ENCODE assay signal across 15 cellular contexts in the genomic region with DNA sequence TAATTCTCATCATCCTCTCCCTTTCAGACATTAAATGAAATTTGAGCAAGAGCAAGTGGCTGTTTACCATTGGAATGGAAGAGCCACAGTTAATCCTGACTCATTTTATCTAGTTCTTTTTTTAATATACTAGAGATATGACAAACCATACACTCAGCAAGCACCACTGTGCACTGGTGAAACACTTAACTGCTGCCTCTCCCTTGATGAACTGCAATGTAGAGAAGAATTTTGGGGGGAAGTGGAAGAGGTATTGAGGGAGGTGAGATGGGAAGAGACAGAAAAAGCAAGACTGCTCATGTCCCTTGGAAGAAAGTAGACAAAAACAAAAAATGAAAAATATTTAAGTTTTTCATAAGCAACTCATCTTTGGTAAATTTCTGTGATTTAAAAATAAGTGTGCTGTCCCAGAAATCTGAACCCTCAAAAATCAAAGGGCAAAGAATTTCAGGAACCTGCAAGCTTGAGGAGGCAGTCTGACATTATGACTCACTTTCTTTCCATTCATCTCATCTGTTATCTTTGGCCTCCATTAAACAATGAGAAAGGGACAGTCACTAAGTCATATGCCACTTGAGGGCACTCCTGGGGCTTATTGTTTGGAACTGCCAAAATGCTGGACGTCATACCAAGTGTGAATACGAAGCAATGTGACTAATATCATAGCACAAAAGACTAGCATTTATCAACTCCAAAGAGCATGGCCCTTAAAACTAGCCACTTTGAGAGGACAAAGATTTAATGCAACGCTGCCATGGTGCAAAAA.
DNase-seq lines count a peak whose midpoint lies in the region; ATAC-seq, FAIRE-seq and TF ChIP-seq lines count a peak whose summit lies in the region.
"Had no signal": no experiment of that assay in that cellular context is flagged by ENCODE, and none has a peak within 500 bp of the region (broad histone marks: within the 10 kb centered on the region; RNA-seq: fewer than 3 reads in every experiment).

No MANE protein-coding gene starts in this region.

- RAD21 ChIA-PET in GM12878 (lab: Charles Lee; ENCODE audit: unreplicated experiment) = no interaction called here

- in situ Hi-C loops in HAP-1 (cut with MboI; ENCODE audit: low sequenced_read_pairs) (no loop called here), GM12878 (cut with MboI) (no loop called here)

- no peak overlapping the region for H3K9ac ChIP-seq in GM12878 (ENCODE audit: control insufficient read depth, insufficient read depth, low read length)
- H3K9ac ChIP-seq in mesenchymal stem cell (ENCODE audit: low read length) = no peak overlapping the region

- H3K9me3 ChIP-seq in HAP-1 (no peaks in the 10 kb centered on the region), GM12878 (replicated peaks; ENCODE audit: control insufficient read depth, insufficient read depth, low read length) (no peaks in the 10 kb centered on the region), mesenchymal stem cell (ENCODE audit: control insufficient read depth, low read length) (no peaks in the 10 kb centered on the region), gastroesophageal sphincter (no peaks in the 10 kb centered on the region)

- H2BK12ac ChIP-seq in mesenchymal stem cell (ENCODE audit: low read length in 2 of 2) = no peak overlapping the region

- no peak for FAIRE-seq in GM12878 (lab: Jason Lieb, UNC)
- FAIRE-seq: GM12891 had no signal

- H3K27me3 ChIP-seq in HAP-1 (ENCODE audit: low read depth) = no peaks in the 10 kb centered on the region
- H3K27me3 ChIP-seq in GM12878 (replicated peaks in 1 of 2; ENCODE audit: control insufficient read depth in 2 of 2, insufficient read depth in 2 of 2, low read length in 1 of 2) = no peaks in the 10 kb centered on the region
- no peaks in the 10 kb centered on the region for H3K27me3 ChIP-seq in mesenchymal stem cell (ENCODE audit: control insufficient read depth in 1 of 2, insufficient read depth in 1 of 2, low read length in 2 of 2)
- H3K27me3 ChIP-seq in gastroesophageal sphincter = no peaks in the 10 kb centered on the region
- H3K27me3 ChIP-seq: cardiac muscle cell had no signal

- no peaks in the 10 kb centered on the region for H3K79me2 ChIP-seq in GM12878 (ENCODE audit: control insufficient read depth, insufficient read depth, low read length)

- H4K91ac ChIP-seq in mesenchymal stem cell (ENCODE audit: low read length) = no peak overlapping the region

- peak; percentile 5 for DNase-seq in CD1c-positive myeloid dendritic cell (ENCODE audit: extremely low spot score)
- DNase-seq in HAP-1 (ENCODE audit: low spot score in 2 of 2) = peak; percentile 15 to 42
- DNase-seq in GM12878 (ENCODE audit: low read depth, low spot score) = no peak
- no peak for DNase-seq in mesenchymal stem cell
- no peak for DNase-seq in islet precursor cell
- no peak for DNase-seq in NCI-H2081 (lab: John Stamatoyannopoulos, UW)
- DNase-seq: Calu3, mammary epithelial cell, NCI-H1092 treated with DMSO at 0.1 percent for 48 hours, right cardiac atrium had no signal

- H3K36me3 ChIP-seq in HAP-1 (replicated peaks) = no peaks in the 10 kb centered on the region
- no peaks in the 10 kb centered on the region for H3K36me3 ChIP-seq in GM12878 (ENCODE audit: control insufficient read depth in 2 of 2, insufficient read depth in 2 of 2, low read length in 1 of 2)
- no peaks in the 10 kb centered on the region for H3K36me3 ChIP-seq in mesenchymal stem cell (ENCODE audit: control insufficient read depth in 1 of 2, insufficient read depth in 2 of 2, low read depth in 1 of 2, low read length in 2 of 2)
- H3K36me3 ChIP-seq in gastroesophageal sphincter = no peaks in the 10 kb centered on the region
- H3K36me3 ChIP-seq: cardiac muscle cell had no signal

- H2BK15ac ChIP-seq in mesenchymal stem cell (ENCODE audit: low read depth, poor library complexity, severe bottlenecking) = no peak overlapping the region

- no peaks in the 10 kb centered on the region for H3K79me1 ChIP-seq in mesenchymal stem cell (replicated peaks; ENCODE audit: low read length, poor library complexity, severe bottlenecking)

- TF ChIP-seq EP300 in GM12878 (IDR thresholded peaks at IDR 0.05; ENCODE audit: borderline replicate concordance in 1 of 2, control insufficient read depth in 1 of 2, low read depth in 2 of 2, low read length in 2 of 2) = no peak
- no peak for TF ChIP-seq EP300 in gastroesophageal sphincter (IDR thresholded peaks at IDR 0.05)

- CTCF ChIA-PET in GM12878 (lab: Yijun Ruan, JAX) = no interaction called here

- no peak overlapping the region for H3K18ac ChIP-seq in mesenchymal stem cell (ENCODE audit: low read depth in 1 of 2, low read length in 2 of 2)

- H2AFZ ChIP-seq in GM12878 (ENCODE audit: control insufficient read depth, low read depth, low read length) (no peak overlapping the region), mesenchymal stem cell (ENCODE audit: low read depth, low read length) (no peak overlapping the region)

- H3K4me3 ChIP-seq in HAP-1 (no peak overlapping the region), GM12878 (no peak overlapping the region), mesenchymal stem cell (ENCODE audit: insufficient read depth in 1 of 2, low read depth in 1 of 2, low read length in 2 of 2) (no peak overlapping the region), gastroesophageal sphincter (no peak overlapping the region)
- H3K4me3 ChIP-seq: cardiac muscle cell had no signal

- no peak overlapping the region for H3K27ac ChIP-seq in GM12878 (ENCODE audit: control insufficient read depth, insufficient read depth)
- H3K27ac ChIP-seq in mesenchymal stem cell (ENCODE audit: low read length, poor library complexity, severe bottlenecking) = peak overlapping the region; percentile 97
- no peak overlapping the region for H3K27ac ChIP-seq in gastroesophageal sphincter
- H3K27ac ChIP-seq: cardiac muscle cell, HL-60 had no signal

- H3K14ac ChIP-seq in mesenchymal stem cell (ENCODE audit: low read length in 2 of 2) = no peak overlapping the region

- H2BK120ac ChIP-seq in mesenchymal stem cell (ENCODE audit: low read depth, low read length) = no peak overlapping the region

- no peak overlapping the region for H4K8ac ChIP-seq in mesenchymal stem cell (ENCODE audit: low read length)

- no peaks in the 10 kb centered on the region for H4K20me1 ChIP-seq in GM12878 (ENCODE audit: control insufficient read depth, insufficient read depth)

- intact Hi-C loops in GM12878 (cut with micrococcal nuclease; ENCODE audit: unreplicated experiment) = no loop called here

- no peak overlapping the region for H2BK5ac ChIP-seq in mesenchymal stem cell (ENCODE audit: low read depth, low read length, poor library complexity, severe bottlenecking)

- H3K4me1 ChIP-seq in HAP-1 (no peaks in the 10 kb centered on the region; the same call in 1 of the 2 replicates), GM12878 (ENCODE audit: control insufficient read depth, insufficient read depth, low read length) (no peaks in the 10 kb centered on the region), mesenchymal stem cell (ENCODE audit: control insufficient read depth, insufficient read depth, low read depth, low read length) (peaks cover 6% of the 10 kb centered on the region), gastroesophageal sphincter (no peaks in the 10 kb centered on the region)

- H2AK5ac ChIP-seq in mesenchymal stem cell (ENCODE audit: low read length, severe bottlenecking) = peak overlapping the region; percentile 88

- no peak overlapping the region for H3K4ac ChIP-seq in mesenchymal stem cell (ENCODE audit: low read depth in 1 of 2, low read length in 2 of 2)

- no TSS peak for BruUV-seq in GM12878 (replicated peaks; lab: Mats Ljungman, UMichigan)

- no peak overlapping the region for H3K23ac ChIP-seq in mesenchymal stem cell (ENCODE audit: low read length in 2 of 2)

- 6% methylated on average over 3 of the region's 3 CpGs for WGBS in GM12878 (ENCODE audit: insufficient coverage, insufficient replicate concordance, low lambda C conversion rate, missing lambda C conversion rate)
- WGBS in mesenchymal stem cell = 70% methylated on average over 3 of the region's 3 CpGs
- 51 to 67% methylated on average over 3 of the region's 3 CpGs for WGBS in gastroesophageal sphincter (ENCODE audit: low coverage in 1 of 2), 2 donors

- no peak for TF ChIP-seq CTCF in GM12878 (IDR thresholded peaks at IDR 0.05 in 2 of 3, conservative IDR thresholded peaks at IDR 0.05 in 1 of 3; ENCODE audit: control insufficient read depth in 2 of 3, extremely low read depth in 1 of 3, insufficient read depth in 1 of 3, low read depth in 3 of 3, low read length in 3 of 3)
- no peak for TF ChIP-seq CTCF in gastroesophageal sphincter (IDR thresholded peaks at IDR 0.05)

- SMC1A ChIA-PET in GM12878 (lab: Charles Lee; ENCODE audit: uncharacterized antibody, unreplicated experiment) = interaction anchor here (0.7 to 1.1 kb wide), 2 partner anchors 35 to 200 kb away, joined by 3 read pairs; no protein-coding TSS in a partner anchor

- TF ChIP-seq RAD21 in GM12878 (IDR thresholded peaks at IDR 0.05; ENCODE audit: insufficient read depth, low read depth, low read length) = no peak

- TF ChIP-seq POLR2A in GM12878 (IDR thresholded peaks at IDR 0.05; ENCODE audit: low read depth, low read length) (no peak), gastroesophageal sphincter (IDR thresholded peaks at IDR 0.05) (no peak)

- H3K4me2 ChIP-seq in GM12878 (ENCODE audit: control insufficient read depth, insufficient read depth) (no peak overlapping the region), mesenchymal stem cell (ENCODE audit: low read length, poor library complexity, severe bottlenecking) (no peak overlapping the region)

- ATAC-seq in GM12878 = peak; percentile 36; the same call in 2 of the 3 replicates
- ATAC-seq in HG02840 (IDR thresholded peaks at IDR 0.05; ENCODE audit: low FRiP score, unreplicated experiment) = no peak
- ATAC-seq in gastroesophageal sphincter = no peak

- POLR2A ChIA-PET in GM12878 (lab: Charles Lee) = no interaction called here

TF ChIP-seq in GM12878, 131 proteins besides CTCF, POLR2A, EP300 and RAD21 (continues in another document):
- TF ChIP-seq CHD2 (IDR thresholded peaks at IDR 0.05; ENCODE audit: borderline replicate concordance, low read depth, low read length) (no peak), NR2C2 (IDR thresholded peaks at IDR 0.05; ENCODE audit: borderline replicate concordance, control insufficient read depth, insufficient read length, low read depth) (no peak), SIX5 (IDR thresholded peaks at IDR 0.05; ENCODE audit: low read depth, low read length, severe bottlenecking) (no peak)

Comparison
In these comparisons a context has a peak if more than half of its experiments do, and no peak if none do; other contexts are left out.
1. DNase-seq: peak in CD1c-positive myeloid dendritic cell (single experiment) and HAP-1 (2 of 2); none in GM12878 (single experiment), mesenchymal stem cell (single experiment), islet precursor cell (single experiment) and NCI-H2081 (0 of 2).